ENCODE assay signal across 1 cellular context in genomic region chr1:18434041-18434440, GRCh38.
TF ChIP-seq lines count a peak whose summit lies in the region.

No MANE protein-coding gene starts in this region.

TF ChIP-seq in H1, 55 proteins besides CTCF, POLR2A, EP300 and RAD21 (continued from another document):
- TF ChIP-seq KDM5A (IDR thresholded peaks at IDR 0.05; ENCODE audit: low read length) (no peak), CBX8 (IDR thresholded peaks at IDR 0.05; ENCODE audit: borderline replicate concordance, low read depth, low read length) (no peak), TBP (IDR thresholded peaks at IDR 0.05; ENCODE audit: low read depth, low read length) (no peak), POLR2AphosphoS5 (IDR thresholded peaks at IDR 0.05; ENCODE audit: low read depth, low read length) (no peak), RXRA (IDR thresholded peaks at IDR 0.05; ENCODE audit: insufficient read depth, low read depth, low read length) (no peak), SIX5 (IDR thresholded peaks at IDR 0.05; ENCODE audit: low read depth, low read length) (no peak), HDAC2 (IDR thresholded peaks at IDR 0.05; ENCODE audit: borderline replicate concordance in 1 of 2, low read depth in 2 of 2, low read length in 2 of 2) (no peak), JUND (IDR thresholded peaks at IDR 0.05; ENCODE audit: low read length) (no peak)
- TF ChIP-seq, protein P1, sequence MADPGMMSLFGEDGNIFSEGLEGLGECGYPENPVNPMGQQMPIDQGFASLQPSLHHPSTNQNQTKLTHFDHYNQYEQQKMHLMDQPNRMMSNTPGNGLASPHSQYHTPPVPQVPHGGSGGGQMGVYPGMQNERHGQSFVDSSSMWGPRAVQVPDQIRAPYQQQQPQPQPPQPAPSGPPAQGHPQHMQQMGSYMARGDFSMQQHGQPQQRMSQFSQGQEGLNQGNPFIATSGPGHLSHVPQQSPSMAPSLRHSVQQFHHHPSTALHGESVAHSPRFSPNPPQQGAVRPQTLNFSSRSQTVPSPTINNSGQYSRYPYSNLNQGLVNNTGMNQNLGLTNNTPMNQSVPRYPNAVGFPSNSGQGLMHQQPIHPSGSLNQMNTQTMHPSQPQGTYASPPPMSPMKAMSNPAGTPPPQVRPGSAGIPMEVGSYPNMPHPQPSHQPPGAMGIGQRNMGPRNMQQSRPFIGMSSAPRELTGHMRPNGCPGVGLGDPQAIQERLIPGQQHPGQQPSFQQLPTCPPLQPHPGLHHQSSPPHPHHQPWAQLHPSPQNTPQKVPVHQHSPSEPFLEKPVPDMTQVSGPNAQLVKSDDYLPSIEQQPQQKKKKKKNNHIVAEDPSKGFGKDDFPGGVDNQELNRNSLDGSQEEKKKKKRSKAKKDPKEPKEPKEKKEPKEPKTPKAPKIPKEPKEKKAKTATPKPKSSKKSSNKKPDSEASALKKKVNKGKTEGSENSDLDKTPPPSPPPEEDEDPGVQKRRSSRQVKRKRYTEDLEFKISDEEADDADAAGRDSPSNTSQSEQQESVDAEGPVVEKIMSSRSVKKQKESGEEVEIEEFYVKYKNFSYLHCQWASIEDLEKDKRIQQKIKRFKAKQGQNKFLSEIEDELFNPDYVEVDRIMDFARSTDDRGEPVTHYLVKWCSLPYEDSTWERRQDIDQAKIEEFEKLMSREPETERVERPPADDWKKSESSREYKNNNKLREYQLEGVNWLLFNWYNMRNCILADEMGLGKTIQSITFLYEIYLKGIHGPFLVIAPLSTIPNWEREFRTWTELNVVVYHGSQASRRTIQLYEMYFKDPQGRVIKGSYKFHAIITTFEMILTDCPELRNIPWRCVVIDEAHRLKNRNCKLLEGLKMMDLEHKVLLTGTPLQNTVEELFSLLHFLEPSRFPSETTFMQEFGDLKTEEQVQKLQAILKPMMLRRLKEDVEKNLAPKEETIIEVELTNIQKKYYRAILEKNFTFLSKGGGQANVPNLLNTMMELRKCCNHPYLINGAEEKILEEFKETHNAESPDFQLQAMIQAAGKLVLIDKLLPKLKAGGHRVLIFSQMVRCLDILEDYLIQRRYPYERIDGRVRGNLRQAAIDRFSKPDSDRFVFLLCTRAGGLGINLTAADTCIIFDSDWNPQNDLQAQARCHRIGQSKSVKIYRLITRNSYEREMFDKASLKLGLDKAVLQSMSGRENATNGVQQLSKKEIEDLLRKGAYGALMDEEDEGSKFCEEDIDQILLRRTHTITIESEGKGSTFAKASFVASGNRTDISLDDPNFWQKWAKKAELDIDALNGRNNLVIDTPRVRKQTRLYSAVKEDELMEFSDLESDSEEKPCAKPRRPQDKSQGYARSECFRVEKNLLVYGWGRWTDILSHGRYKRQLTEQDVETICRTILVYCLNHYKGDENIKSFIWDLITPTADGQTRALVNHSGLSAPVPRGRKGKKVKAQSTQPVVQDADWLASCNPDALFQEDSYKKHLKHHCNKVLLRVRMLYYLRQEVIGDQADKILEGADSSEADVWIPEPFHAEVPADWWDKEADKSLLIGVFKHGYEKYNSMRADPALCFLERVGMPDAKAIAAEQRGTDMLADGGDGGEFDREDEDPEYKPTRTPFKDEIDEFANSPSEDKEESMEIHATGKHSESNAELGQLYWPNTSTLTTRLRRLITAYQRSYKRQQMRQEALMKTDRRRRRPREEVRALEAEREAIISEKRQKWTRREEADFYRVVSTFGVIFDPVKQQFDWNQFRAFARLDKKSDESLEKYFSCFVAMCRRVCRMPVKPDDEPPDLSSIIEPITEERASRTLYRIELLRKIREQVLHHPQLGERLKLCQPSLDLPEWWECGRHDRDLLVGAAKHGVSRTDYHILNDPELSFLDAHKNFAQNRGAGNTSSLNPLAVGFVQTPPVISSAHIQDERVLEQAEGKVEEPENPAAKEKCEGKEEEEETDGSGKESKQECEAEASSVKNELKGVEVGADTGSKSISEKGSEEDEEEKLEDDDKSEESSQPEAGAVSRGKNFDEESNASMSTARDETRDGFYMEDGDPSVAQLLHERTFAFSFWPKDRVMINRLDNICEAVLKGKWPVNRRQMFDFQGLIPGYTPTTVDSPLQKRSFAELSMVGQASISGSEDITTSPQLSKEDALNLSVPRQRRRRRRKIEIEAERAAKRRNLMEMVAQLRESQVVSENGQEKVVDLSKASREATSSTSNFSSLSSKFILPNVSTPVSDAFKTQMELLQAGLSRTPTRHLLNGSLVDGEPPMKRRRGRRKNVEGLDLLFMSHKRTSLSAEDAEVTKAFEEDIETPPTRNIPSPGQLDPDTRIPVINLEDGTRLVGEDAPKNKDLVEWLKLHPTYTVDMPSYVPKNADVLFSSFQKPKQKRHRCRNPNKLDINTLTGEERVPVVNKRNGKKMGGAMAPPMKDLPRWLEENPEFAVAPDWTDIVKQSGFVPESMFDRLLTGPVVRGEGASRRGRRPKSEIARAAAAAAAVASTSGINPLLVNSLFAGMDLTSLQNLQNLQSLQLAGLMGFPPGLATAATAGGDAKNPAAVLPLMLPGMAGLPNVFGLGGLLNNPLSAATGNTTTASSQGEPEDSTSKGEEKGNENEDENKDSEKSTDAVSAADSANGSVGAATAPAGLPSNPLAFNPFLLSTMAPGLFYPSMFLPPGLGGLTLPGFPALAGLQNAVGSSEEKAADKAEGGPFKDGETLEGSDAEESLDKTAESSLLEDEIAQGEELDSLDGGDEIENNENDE (IDR thresholded peaks at IDR 0.05; ENCODE audit: insufficient replicate concordance, low read length) = no peak
